Comparison of ENCODE assay signal across 10 cellular contexts in genomic region chr10:83917519-83918506, GRCh38.
A peak's percentile ranks its signal among the peaks of the same experiment; 100 is the strongest.
DNase-seq lines count a peak whose midpoint lies in the region; ATAC-seq and TF ChIP-seq lines count a peak whose summit lies in the region.
"Had no signal": no experiment of that assay in that cellular context is flagged by ENCODE, and none has a peak within 500 bp of the region (broad histone marks: within the 10 kb centered on the region; RNA-seq: fewer than 3 reads in every experiment).

No MANE protein-coding gene starts in this region.

- POLR2A ChIA-PET in CD4-positive, alpha-beta memory T cell (lab: Charles Lee; ENCODE audit: partially characterized antibody): no interaction called here

- H3K4me3 Mint-ChIP-seq in CD4-positive, alpha-beta memory T cell: peak overlapping the region in 2 of 8 donors; percentile 31 to 46
- H3K4me3 Mint-ChIP-seq: dendritic cell treated with granulocyte-macrophage colony-stimulating factor and Interleukin-4, amounts not matched to agents 40 ng/mL and 50 ng/mL, for 4 days had no signal

- H3K27ac Mint-ChIP-seq in CD4-positive, alpha-beta memory T cell: no peak overlapping the region
- H3K27ac Mint-ChIP-seq: dendritic cell treated with granulocyte-macrophage colony-stimulating factor and Interleukin-4, amounts not matched to agents 40 ng/mL and 50 ng/mL, for 4 days had no signal

- WGBS in iPS DF 6.9 (ENCODE audit: insufficient coverage, insufficient read length): no CpG with 5 or more reads among the region's 17 CpGs

- H3K4me1 ChIP-seq in iPS DF 6.9 (ENCODE audit: control insufficient read depth, insufficient read depth, low read length): peaks cover 3% of the 10 kb centered on the region; the same call in 1 of the 2 replicates
- no peaks in the 10 kb centered on the region for H3K4me1 ChIP-seq in CD4-positive, alpha-beta memory T cell (ENCODE audit: insufficient read depth, low read length)

- no peaks in the 10 kb centered on the region for H3K9me3 ChIP-seq in iPS DF 6.9 (ENCODE audit: control insufficient read depth, insufficient read depth, low read length)
- no peaks in the 10 kb centered on the region for H3K9me3 ChIP-seq in CD4-positive, alpha-beta memory T cell (ENCODE audit: control insufficient read depth in 1 of 2, low read length in 2 of 2)

- no peak overlapping the region for H3K4me3 ChIP-seq in HFF-Myc (replicated peaks; ENCODE audit: low read depth, low read length)
- no peak overlapping the region for H3K4me3 ChIP-seq in iPS DF 6.9 (ENCODE audit: low read length)
- H3K4me3 ChIP-seq in CD4-positive, alpha-beta memory T cell (ENCODE audit: low read length in 2 of 2): no peak overlapping the region
- H3K4me3 ChIP-seq: skin epidermis had no signal

- peaks cover 0 to 2% (median 0%) of the 10 kb centered on the region in 4 donors for H3K4me1 Mint-ChIP-seq in CD4-positive, alpha-beta memory T cell

- no peaks in the 10 kb centered on the region for H3K36me3 ChIP-seq in iPS DF 6.9 (ENCODE audit: control insufficient read depth, insufficient read depth, low read length)
- no peaks in the 10 kb centered on the region for H3K36me3 ChIP-seq in CD4-positive, alpha-beta memory T cell (ENCODE audit: insufficient read depth, low read length)

- peak; percentile 86 for ATAC-seq in GM18520 (IDR thresholded peaks at IDR 0.05; ENCODE audit: unreplicated experiment)

- intact Hi-C loops in CD4-positive, alpha-beta memory T cell (cut with micrococcal nuclease): no loop called here

- no peaks in the 10 kb centered on the region for H3K36me3 Mint-ChIP-seq in CD4-positive, alpha-beta memory T cell

- no peak overlapping the region for H3K27ac ChIP-seq in iPS DF 6.9 (ENCODE audit: low read length)
- H3K27ac ChIP-seq in CD4-positive, alpha-beta memory T cell (ENCODE audit: low read depth, low read length): no peak overlapping the region
- H3K27ac ChIP-seq: skin epidermis had no signal

- CTCF ChIA-PET in CD4-positive, alpha-beta memory T cell (lab: Charles Lee; ENCODE audit: partially characterized antibody): no interaction called here

- H3K27me3 ChIP-seq in iPS DF 6.9 (ENCODE audit: control insufficient read depth, insufficient read depth, low read length): no peaks in the 10 kb centered on the region
- no peaks in the 10 kb centered on the region for H3K27me3 ChIP-seq in CD4-positive, alpha-beta memory T cell (ENCODE audit: insufficient read depth, low read length)

- TF ChIP-seq CTCF in HFF-Myc (IDR thresholded peaks at IDR 0.05; ENCODE audit: low read depth, low read length, missing control alignments): peak; percentile 16

- peaks cover 0 to 4% of the 10 kb centered on the region in 2 donors for H3K27me3 Mint-ChIP-seq in CD4-positive, alpha-beta memory T cell
- H3K27me3 Mint-ChIP-seq: dendritic cell treated with granulocyte-macrophage colony-stimulating factor and Interleukin-4, amounts not matched to agents 40 ng/mL and 50 ng/mL, for 4 days had no signal

- H3K9me3 Mint-ChIP-seq in CD4-positive, alpha-beta memory T cell: peaks cover 0 to 2% (median 0%) of the 10 kb centered on the region in 8 donors
- H3K9me3 Mint-ChIP-seq: dendritic cell treated with granulocyte-macrophage colony-stimulating factor and Interleukin-4, amounts not matched to agents 40 ng/mL and 50 ng/mL, for 4 days had no signal

- DNase-seq in HFF-Myc (ENCODE audit: extremely low read depth, low read depth) (no peak), NCI-H460 (ENCODE audit: extremely low read depth, low read depth) (peak; percentile 41), iPS DF 6.9 (ENCODE audit: low read depth, low spot score) (peak; percentile 39), GM19238 (ENCODE audit: insufficient read length, low spot score) (no peak), H4 (ENCODE audit: low spot score) (no peak), NCI-H2171 (lab: John Stamatoyannopoulos, UW) (no peak)
- no peak for DNase-seq in CD4-positive, alpha-beta memory T cell

Comparison
In these comparisons a context has a peak if more than half of its experiments do, and no peak if none do; other contexts are left out.
1. DNase-seq: peak in NCI-H460 (single experiment) and iPS DF 6.9 (single experiment); none in HFF-Myc (single experiment), GM19238 (single experiment), H4 (single experiment), NCI-H2171 (single experiment) and CD4-positive, alpha-beta memory T cell (0 of 5).